In genomic region chr6:128731249-128732165, GRCh38 we compare ENCODE assay signal across 8 cellular contexts.
DNase-seq lines count a peak whose midpoint lies in the region; ATAC-seq, FAIRE-seq and TF ChIP-seq lines count a peak whose summit lies in the region.

No MANE protein-coding gene starts in this region.

- H3K27ac ChIP-seq in kidney (ENCODE audit: low read depth in 2 of 2, low read length in 2 of 2) = no peak overlapping the region

- DNase-seq in Ammon's horn (ENCODE audit: low spot score) (peak; percentile 70), NAMALWA (ENCODE audit: low spot score) (peak; percentile 26), astrocyte of the cerebellum (ENCODE audit: low read depth) (peak; percentile 32), kidney (no peak), NK-92 (lab: John Stamatoyannopoulos, UW; ENCODE audit: unreplicated experiment) (no peak), GM19240 (ENCODE audit: insufficient read length, low spot score) (no peak)
- no peak for DNase-seq in activated naive CD4-positive, alpha-beta T cell treated with anti-CD3 and anti-CD28 coated beads, Interleukin-2, amount 50 U/mL, for 16 hours

- TF ChIP-seq CTCF in astrocyte of the cerebellum (IDR thresholded peaks at IDR 0.05; ENCODE audit: low read depth, low read length, missing control alignments) (peak; percentile 69), kidney (IDR thresholded peaks at IDR 0.05; ENCODE audit: borderline replicate concordance, extremely low read depth, insufficient read depth) (peak; percentile 32)

- H3K4me3 ChIP-seq in astrocyte of the cerebellum (ENCODE audit: low read depth, low read length) (no peak overlapping the region), kidney (ENCODE audit: low read length in 2 of 2) (no peak overlapping the region)

- no peaks in the 10 kb centered on the region for H3K9me3 ChIP-seq in kidney (ENCODE audit: control insufficient read depth in 1 of 2, low read length in 2 of 2)

- H3K36me3 ChIP-seq in kidney (ENCODE audit: control insufficient read depth in 1 of 2, insufficient read depth in 2 of 2, low read length in 2 of 2) = no peaks in the 10 kb centered on the region

- in situ Hi-C loops in astrocyte of the cerebellum (cut with HindIII; ENCODE audit: low sequenced_read_pairs) = no loop called here

- H3K9ac ChIP-seq in kidney (ENCODE audit: low read length in 2 of 2) = no peak overlapping the region

- no peaks in the 10 kb centered on the region for H3K4me1 ChIP-seq in kidney (ENCODE audit: control insufficient read depth in 1 of 2, insufficient read depth in 1 of 2, low read depth in 1 of 2, low read length in 2 of 2)

- ATAC-seq in GM19463 (IDR thresholded peaks at IDR 0.05; ENCODE audit: unreplicated experiment) = peak; percentile 67

- intact Hi-C loops in kidney (cut with DNase I) = no loop called here

- no peak for FAIRE-seq in kidney (lab: Jason Lieb, UNC)

Comparison
In these comparisons a context has a peak if more than half of its experiments do, and no peak if none do; other contexts are left out.
1. DNase-seq: peak in Ammon's horn (single experiment), NAMALWA (single experiment) and astrocyte of the cerebellum (single experiment); none in kidney (single experiment), NK-92 (single experiment), GM19240 (single experiment) and activated naive CD4-positive, alpha-beta T cell treated with anti-CD3 and anti-CD28 coated beads, Interleukin-2, amount 50 U/mL, for 16 hours (single experiment).